In genomic region chr1:1115830-1116700, GRCh38 we compare ENCODE assay signal across 8 cellular contexts. TPM values are rescaled to one million over a fixed set of nuclear protein-coding genes. Genes with fewer than 3 reads are reported as not detected.
DNase-seq lines count a peak whose midpoint lies in the region; ATAC-seq and TF ChIP-seq lines count a peak whose summit lies in the region.

C1orf159 (minus strand) TSS chr1:1116089; CDS start chr1:1091543, 24,546 bp downstream.

- H3K27ac Mint-ChIP-seq in activated naive CD4-positive, alpha-beta T cell treated with anti-CD3 and anti-CD28 coated beads, Interleukin-2, amount 50 U/mL, for 72 hours, result peak within 1 kb of the TSS; percentile 78 to 81
- peak within 1 kb of the TSS; percentile 33 for H3K27ac Mint-ChIP-seq in glutamatergic neuron (ENCODE audit: unreplicated experiment)

- no peaks in the 10 kb centered on the region; the same call in 1 of the 2 replicates for H3K36me3 ChIP-seq in GM06990 (ENCODE audit: control insufficient read depth, insufficient read depth, low read length)
- H3K36me3 ChIP-seq in thoracic aorta, result no peaks in the 10 kb centered on the region

- peak within 1 kb of the TSS; percentile 49 to 65 for H3K27ac ChIP-seq in thoracic aorta

- TF ChIP-seq CTCF in GM06990 (IDR thresholded peaks at IDR 0.05; ENCODE audit: insufficient read depth, low read length, poor library complexity, severe bottlenecking) (no peak), glutamatergic neuron (IDR thresholded peaks at IDR 0.05; ENCODE audit: partially characterized antibody, unreplicated experiment) (no peak), omental fat pad (IDR thresholded peaks at IDR 0.05) (no peak), thoracic aorta (IDR thresholded peaks at IDR 0.05) (no peak)

- H3K4me3 ChIP-seq in GM06990 (replicated peaks; ENCODE audit: low read depth, low read length) (peak within 1 kb of the TSS; percentile 83), thoracic aorta (peak within 1 kb of the TSS; percentile 99)

- peaks cover 5 to 6% of the 10 kb centered on the region in 2 donors for H3K4me1 ChIP-seq in thoracic aorta (ENCODE audit: control insufficient read depth in 1 of 2, low read depth in 2 of 2)

- H3K36me3 Mint-ChIP-seq in activated naive CD4-positive, alpha-beta T cell treated with anti-CD3 and anti-CD28 coated beads, Interleukin-2, amount 50 U/mL, for 72 hours, result peaks cover 27 to 39% of the 10 kb centered on the region in 2 donors
- H3K36me3 Mint-ChIP-seq in glutamatergic neuron (ENCODE audit: unreplicated experiment), result peaks cover 6% of the 10 kb centered on the region

- H3K27me3 ChIP-seq in GM06990 (replicated peaks; ENCODE audit: control insufficient read depth, insufficient read depth, low read length) (peaks cover 2% of the 10 kb centered on the region; the same call in 1 of the 2 replicates), thoracic aorta (replicated peaks; ENCODE audit: insufficient read depth) (no peaks in the 10 kb centered on the region)

- H3K9me3 ChIP-seq in thoracic aorta, result no peaks in the 10 kb centered on the region

- peak within 1 kb of the TSS; percentile 83 for H3K4me3 Mint-ChIP-seq in glutamatergic neuron (ENCODE audit: unreplicated experiment)

- H3K27me3 Mint-ChIP-seq in glutamatergic neuron (ENCODE audit: unreplicated experiment), result peaks cover 23% of the 10 kb centered on the region

- H3K4me1 Mint-ChIP-seq in glutamatergic neuron (ENCODE audit: low read depth, unreplicated experiment), result peaks cover 12% of the 10 kb centered on the region

- DNase-seq in GM06990 (ENCODE audit: extremely low read depth, insufficient read length), result peak; percentile 99
- DNase-seq in NCI-H1092 treated with DMSO at 0.1 percent for 48 hours (lab: John Stamatoyannopoulos, UW), result peak; percentile 92
- DNase-seq in SKM-1 treated with dmso at 0.1 percent for 144 hours (lab: John Stamatoyannopoulos, UW; ENCODE audit: unreplicated experiment), result peak; percentile 96
- peak; percentile 97 to 98 for DNase-seq in activated naive CD4-positive, alpha-beta T cell treated with anti-CD3 and anti-CD28 coated beads, Interleukin-2, amount 50 U/mL, for 72 hours (ENCODE audit: low spot score in 2 of 2)
- peak; percentile 99 for DNase-seq in glutamatergic neuron
- peak; percentile 83 for DNase-seq in omental fat pad (ENCODE audit: low spot score)
- DNase-seq in thoracic aorta (ENCODE audit: low spot score), result peak; percentile 95

- ATAC-seq in HG02610 (IDR thresholded peaks at IDR 0.05; ENCODE audit: unreplicated experiment) (peak; percentile 86), omental fat pad (ENCODE audit: low FRiP score) (peak; percentile 98), thoracic aorta (ENCODE audit: insufficient number of reproducible peaks, low FRiP score, low read depth) (peak; percentile 96)
- ATAC-seq in activated naive CD4-positive, alpha-beta T cell treated with anti-CD3 and anti-CD28 coated beads, Interleukin-2, amount 50 U/mL, for 72 hours, result peak; percentile 96 to 97

- H3K9me3 Mint-ChIP-seq in activated naive CD4-positive, alpha-beta T cell treated with anti-CD3 and anti-CD28 coated beads, Interleukin-2, amount 50 U/mL, for 72 hours, result peaks cover 5 to 11% of the 10 kb centered on the region in 2 donors
- peaks cover 16% of the 10 kb centered on the region for H3K9me3 Mint-ChIP-seq in glutamatergic neuron (ENCODE audit: unreplicated experiment)

RNA-seq across cellular contexts. Expression of gene C1orf159, which starts in this region (rescaled TPM):
- total RNA-seq in activated naive CD4-positive, alpha-beta T cell treated with anti-CD3 and anti-CD28 coated beads, Interleukin-2, amount 50 U/mL, for 72 hours, result 10 to 100 TPM; 20.7 to 21.2 TPM
- total RNA-seq in glutamatergic neuron (ENCODE audit: unreplicated experiment) (24.5 TPM), omental fat pad (10 to 100 TPM in 2 of 4 donors, 1 to 10 TPM in 2; 5.6 to 12.0 (median 9.5) TPM), thoracic aorta (10 to 100 TPM; 10.8 to 21.2 TPM)

Comparison
In these comparisons a context has a peak if more than half of its experiments do, and no peak if none do; other contexts are left out.
1. Peak in every context shown above with its lines: DNase-seq, ATAC-seq, H3K4me3 ChIP-seq and H3K27ac ChIP-seq.